In the genomic region with DNA sequence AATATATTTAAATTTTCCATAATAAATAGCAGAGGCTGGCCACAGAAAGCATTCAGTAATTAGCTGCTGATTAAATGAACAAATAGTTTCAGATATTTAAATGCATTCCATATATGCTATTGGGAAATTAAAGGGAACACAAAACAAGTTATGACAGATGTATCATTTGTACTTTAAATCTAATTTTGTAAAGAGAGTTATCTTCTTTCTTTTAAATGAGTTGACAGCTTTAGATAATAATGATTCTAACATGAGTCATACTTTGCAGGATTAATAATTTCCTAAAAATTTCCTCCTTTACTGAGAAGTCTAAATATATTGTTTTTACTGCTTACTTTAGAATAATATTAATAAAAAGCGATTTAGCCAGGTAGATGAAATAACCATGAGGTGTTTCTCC, we compare ENCODE assay signal across 26 cellular contexts.
"Had no signal": no experiment of that assay in that cellular context is flagged by ENCODE, and none has a peak within 500 bp of the region (broad histone marks: within the 10 kb centered on the region; RNA-seq: fewer than 3 reads in every experiment).

No MANE protein-coding gene starts in this region.

- H3K9me3 ChIP-seq: left ventricle myocardium inferior, mucosa of descending colon, stomach, vagina had no signal

- H3K4me3 ChIP-seq: left ventricle myocardium inferior, mucosa of descending colon, skin epidermis, stomach, vagina had no signal

- H3K9me3 Mint-ChIP-seq: activated CD4-positive, alpha-beta memory T cell treated with anti-CD3 and anti-CD28 coated beads, Interleukin-2, amount 10 ng/mL, durations not matched to agents 7 days and 5 days; activated T-cell treated with anti-CD3 and anti-CD28 coated beads, Interleukin-2, amount 50 U/mL, for 24 hours; activated T-helper 2 cell treated with anti-CD3 and anti-CD28 coated beads, Interferon-gamma antibody, Interleukin-2, Interleukin-4, amounts not matched to agents 10 μg/mL and 5 μg/mL and 100 μg/mL, durations not matched to agents 14 hours and 24 hours and 36 hours; dendritic cell treated with granulocyte-macrophage colony-stimulating factor and Interleukin-4, amounts not matched to agents 40 ng/mL and 50 ng/mL, for 4 days; stimulated activated effector memory CD8-positive, alpha-beta T cell treated with anti-CD3 and anti-CD28 coated beads, Interleukin-12 subunit alpha, Interleukin-12 subunit beta, amount 100 ng/mL, for 72 hours; T-helper 2 cell treated with Interferon-gamma antibody and Interleukin-4, amounts not matched to agents 5 μg/mL and 100 μg/mL, for 36 hours had no signal

- H3K4me1 Mint-ChIP-seq: naive B cell; neural crest cell; stimulated activated effector memory CD8-positive, alpha-beta T cell treated with anti-CD3 and anti-CD28 coated beads, Interleukin-12 subunit alpha, Interleukin-12 subunit beta, amount 100 ng/mL, for 72 hours had no signal

- H3K36me3 ChIP-seq: left ventricle myocardium inferior, stomach, vagina had no signal

- H3K27ac Mint-ChIP-seq: activated CD4-positive, alpha-beta memory T cell treated with anti-CD3 and anti-CD28 coated beads, Interleukin-2, amount 10 ng/mL, durations not matched to agents 7 days and 5 days; activated T-cell treated with anti-CD3 and anti-CD28 coated beads, Interleukin-2, amount 50 U/mL, for 24 hours; activated T-helper 2 cell treated with anti-CD3 and anti-CD28 coated beads, Interferon-gamma antibody, Interleukin-2, Interleukin-4, amounts not matched to agents 10 μg/mL and 5 μg/mL and 100 μg/mL, durations not matched to agents 14 hours and 24 hours and 36 hours; dendritic cell treated with granulocyte-macrophage colony-stimulating factor and Interleukin-4, amounts not matched to agents 40 ng/mL and 50 ng/mL, for 4 days; naive B cell; progenitor cell of endocrine pancreas; stimulated activated effector memory CD8-positive, alpha-beta T cell treated with anti-CD3 and anti-CD28 coated beads, Interleukin-12 subunit alpha, Interleukin-12 subunit beta, amount 100 ng/mL, for 72 hours; T-helper 2 cell treated with Interferon-gamma antibody and Interleukin-4, amounts not matched to agents 5 μg/mL and 100 μg/mL, for 36 hours had no signal

- H3K4me1 ChIP-seq: stomach, vagina had no signal

- H3K27ac ChIP-seq: left ventricle myocardium inferior, skin epidermis, stomach, vagina had no signal

- H3K4me3 Mint-ChIP-seq: activated CD4-positive, alpha-beta memory T cell treated with anti-CD3 and anti-CD28 coated beads, Interleukin-2, amount 10 ng/mL, durations not matched to agents 7 days and 5 days; activated T-cell treated with anti-CD3 and anti-CD28 coated beads, Interleukin-2, amount 50 U/mL, for 24 hours; dendritic cell treated with granulocyte-macrophage colony-stimulating factor and Interleukin-4, amounts not matched to agents 40 ng/mL and 50 ng/mL, for 4 days; naive B cell; neural crest cell; stimulated activated effector memory CD8-positive, alpha-beta T cell treated with anti-CD3 and anti-CD28 coated beads, Interleukin-12 subunit alpha, Interleukin-12 subunit beta, amount 100 ng/mL, for 72 hours; T-helper 2 cell treated with Interferon-gamma antibody and Interleukin-4, amounts not matched to agents 5 μg/mL and 100 μg/mL, for 36 hours had no signal

- DNase-seq: activated CD4-positive, alpha-beta memory T cell treated with anti-CD3 and anti-CD28 coated beads, Interleukin-2, amount 10 ng/mL, durations not matched to agents 7 days and 5 days; activated naive CD4-positive, alpha-beta T cell treated with anti-CD3 and anti-CD28 coated beads, Interleukin-2, amount 50 U/mL, for 16 hours; activated T-cell treated with anti-CD3 and anti-CD28 coated beads, Interleukin-2, amount 50 U/mL, for 24 hours; aorta; effector CD8-positive, alpha-beta T cell; foreskin melanocyte; glutamatergic neuron; hippocampal formation; kidney; left ventricle myocardium inferior; mesenchymal stem cell; mucosa of descending colon; naive B cell; right cardiac atrium; stimulated activated CD4-positive, alpha-beta T cell treated with anti-CD3 and anti-CD28 coated beads, Interleukin-4, amount 100 ng/mL, for 24 hours; stomach; trophoblast cell had no signal

- H3K36me3 Mint-ChIP-seq: naive B cell; stimulated activated effector memory CD8-positive, alpha-beta T cell treated with anti-CD3 and anti-CD28 coated beads, Interleukin-12 subunit alpha, Interleukin-12 subunit beta, amount 100 ng/mL, for 72 hours had no signal

- FAIRE-seq: kidney, TTC549 had no signal

- H3K27me3 ChIP-seq: stomach, vagina had no signal

- H3K27me3 Mint-ChIP-seq: activated T-cell treated with anti-CD3 and anti-CD28 coated beads, Interleukin-2, amount 50 U/mL, for 24 hours; progenitor cell of endocrine pancreas had no signal

- ATAC-seq: mucosa of descending colon; right cardiac atrium; stimulated activated effector memory CD8-positive, alpha-beta T cell treated with anti-CD3 and anti-CD28 coated beads, Interleukin-12 subunit alpha, Interleukin-12 subunit beta, amount 100 ng/mL, for 72 hours had no signal
